In genomic region chr22:44567846-44568493, GRCh38 we compare ENCODE assay signal across 1 cellular context.
TF ChIP-seq lines count a peak whose summit lies in the region.

No MANE protein-coding gene starts in this region.

TF ChIP-seq in GM23338, 12 proteins besides CTCF, POLR2A, EP300 and RAD21 (continued from another document):
- no peak for TF ChIP-seq EZH2 (IDR thresholded peaks at IDR 0.05; ENCODE audit: low read depth, unreplicated experiment)
